Comparison of ENCODE assay signal across 27 cellular contexts in genomic region chr4:81756042-81756441, GRCh38.
"Had no signal": no experiment of that assay in that cellular context is flagged by ENCODE, and none has a peak within 500 bp of the region (broad histone marks: within the 10 kb centered on the region; RNA-seq: fewer than 3 reads in every experiment).

No MANE protein-coding gene starts in this region.

- H3K27me3 Mint-ChIP-seq: effector memory CD8-positive, alpha-beta T cell; naive B cell had no signal

- H3K27me3 ChIP-seq: colonic mucosa, esophagus squamous epithelium, gastroesophageal sphincter, heart left ventricle, hepatocyte, left lung had no signal

- DNase-seq: colonic mucosa; cortex of kidney; effector CD8-positive, alpha-beta T cell; effector memory CD8-positive, alpha-beta T cell; endodermal cell; erythroblast; esophagus squamous epithelium; foreskin fibroblast; heart left ventricle; hypothalamus; immature natural killer cell; islet precursor cell; kidney; kidney glomerular epithelial cell; left lung; left ventricle myocardium superior; lower lobe of right lung; mesenchymal stem cell; mucosa of descending colon; naive B cell had no signal

- H3K79me2 ChIP-seq: hepatocyte had no signal

- H3K4me2 ChIP-seq: hepatocyte had no signal

- H3K9me3 ChIP-seq: colonic mucosa, esophagus squamous epithelium, gastroesophageal sphincter, heart left ventricle, left lung, lower lobe of right lung, mucosa of descending colon had no signal

- H3K36me3 ChIP-seq: colonic mucosa, esophagus squamous epithelium, gastroesophageal sphincter, heart left ventricle, left lung, lower lobe of right lung had no signal

- FAIRE-seq: frontal cortex, kidney had no signal

- H3K4me1 ChIP-seq: colonic mucosa, gastroesophageal sphincter, heart left ventricle, left lung, lower lobe of right lung had no signal

- H3K4me3 ChIP-seq: colonic mucosa, esophagus squamous epithelium, gastroesophageal sphincter, heart left ventricle, hepatocyte, left lung, lower lobe of right lung, mucosa of descending colon had no signal

- H2AFZ ChIP-seq: hepatocyte had no signal

- H3K27ac Mint-ChIP-seq: dendritic cell treated with granulocyte-macrophage colony-stimulating factor and Interleukin-4, amounts not matched to agents 40 ng/mL and 50 ng/mL, for 4 days; effector memory CD8-positive, alpha-beta T cell; endodermal cell; immature natural killer cell; mesothelial cell of epicardium had no signal

- ATAC-seq: effector memory CD8-positive, alpha-beta T cell; esophagus mucosa; gastroesophageal sphincter; heart left ventricle; left lung; left ventricle myocardium superior; lower lobe of right lung; mucosa of descending colon had no signal

- H3K36me3 Mint-ChIP-seq: immature natural killer cell, mesothelial cell of epicardium, naive B cell had no signal

- H3K9me3 Mint-ChIP-seq: dendritic cell treated with granulocyte-macrophage colony-stimulating factor and Interleukin-4, amounts not matched to agents 40 ng/mL and 50 ng/mL, for 4 days; effector memory CD8-positive, alpha-beta T cell; endodermal cell; immature natural killer cell; mesothelial cell of epicardium; naive B cell had no signal

- H3K27ac ChIP-seq: colonic mucosa, epithelial cell of prostate, esophagus squamous epithelium, gastroesophageal sphincter, heart left ventricle, hepatocyte, left lung, lower lobe of right lung had no signal

- H3K4me1 Mint-ChIP-seq: endodermal cell had no signal

- H3K4me3 Mint-ChIP-seq: dendritic cell treated with granulocyte-macrophage colony-stimulating factor and Interleukin-4, amounts not matched to agents 40 ng/mL and 50 ng/mL, for 4 days; effector memory CD8-positive, alpha-beta T cell; endodermal cell; immature natural killer cell; mesothelial cell of epicardium had no signal
